ENCODE assay signal across 8 cellular contexts in genomic region chr12:9284197-9284596, GRCh38.
DNase-seq lines count a peak whose midpoint lies in the region; ATAC-seq and TF ChIP-seq lines count a peak whose summit lies in the region.
"Not testable (repeated sequence)": the region's sequence is repeated elsewhere in the genome, so short reads cannot be mapped to it uniquely, and the experiment has no call there.

No MANE protein-coding gene starts in this region.

- TF ChIP-seq EP300 in SK-N-SH (IDR thresholded peaks at IDR 0.05; ENCODE audit: borderline replicate concordance in 1 of 2, low read depth in 1 of 2, low read length in 1 of 2); gastroesophageal sphincter (IDR thresholded peaks at IDR 0.05): not testable (repeated sequence)

- not testable (repeated sequence) for H3K9me3 Mint-ChIP-seq in stimulated activated naive B cell treated with anti-CD40 and anti-IgM and Interleukin-4, amounts not matched to agents 10 μg/mL and 1 μg/mL and 100 μg/mL, for 72 hours

- not testable (repeated sequence) for H3K9me2 ChIP-seq in SK-N-SH

- H3K27ac Mint-ChIP-seq in stimulated activated naive B cell treated with anti-CD40 and anti-IgM and Interleukin-4, amounts not matched to agents 10 μg/mL and 1 μg/mL and 100 μg/mL, for 72 hours, result peak overlapping the region; percentile 99

- H3K79me2 ChIP-seq in DND-41 (ENCODE audit: insufficient read depth, low read length), result peaks cover 15% of the 10 kb centered on the region
- not testable (repeated sequence) for H3K79me2 ChIP-seq in SK-N-SH (ENCODE audit: insufficient read depth)

- H4K20me1 ChIP-seq in DND-41 (ENCODE audit: insufficient read depth, low read length); SK-N-SH (ENCODE audit: insufficient read depth): not testable (repeated sequence)

- CTCF ChIA-PET in SK-N-SH (lab: Yijun Ruan, JAX), result not testable (repeated sequence)

- ATAC-seq in DND-41 (ENCODE audit: insufficient read depth, low read depth) (peak; percentile 65), GM21529 (IDR thresholded peaks at IDR 0.05; ENCODE audit: unreplicated experiment) (peak; percentile 52), HG03469 (IDR thresholded peaks at IDR 0.05; ENCODE audit: unreplicated experiment) (peak; percentile 32), gastroesophageal sphincter (peak; percentile 64)
- peak; percentile 61 to 68 for ATAC-seq in stimulated activated naive B cell treated with anti-CD40 and anti-IgM and Interleukin-4, amounts not matched to agents 10 μg/mL and 1 μg/mL and 100 μg/mL, for 72 hours (replicated peaks)

- H3K27me3 ChIP-seq in DND-41 (ENCODE audit: insufficient read depth, low read length, poor library complexity), result peaks cover 11% of the 10 kb centered on the region
- not testable (repeated sequence) for H3K27me3 ChIP-seq in SK-N-SH (ENCODE audit: insufficient read depth); adipocyte (replicated peaks; ENCODE audit: control insufficient read depth, insufficient read depth, low read length); gastroesophageal sphincter; mucosa of rectum (ENCODE audit: control insufficient read depth in 2 of 2, insufficient read depth in 2 of 2, low read length in 2 of 2)

- H3K27ac ChIP-seq in DND-41 (ENCODE audit: low read length) (peak overlapping the region; percentile 99), gastroesophageal sphincter (peak overlapping the region; percentile 52 to 84 (median 76)), mucosa of rectum (ENCODE audit: low read depth in 2 of 2, low read length in 2 of 2) (peak overlapping the region; percentile 55 to 88)
- not testable (repeated sequence) for H3K27ac ChIP-seq in SK-N-SH (ENCODE audit: low read depth in 2 of 2, low read length in 1 of 2)

- peak; percentile 12 for TF ChIP-seq CTCF in DND-41 (IDR thresholded peaks at IDR 0.05; ENCODE audit: borderline replicate concordance, extremely low read depth, low read length, poor library complexity, severe bottlenecking)
- TF ChIP-seq CTCF in SK-N-SH (IDR thresholded peaks at IDR 0.05); gastroesophageal sphincter (IDR thresholded peaks at IDR 0.05): not testable (repeated sequence)

- not testable (repeated sequence) for H3K9me3 ChIP-seq in DND-41 (ENCODE audit: insufficient read depth, low read length, severe bottlenecking); SK-N-SH; adipocyte (ENCODE audit: control insufficient read depth, low read length); gastroesophageal sphincter; mucosa of rectum (ENCODE audit: control insufficient read depth in 2 of 2, low read length in 2 of 2)

- 7% methylated on average over 10 of the region's 14 CpGs for WGBS in SK-N-SH (ENCODE audit: low lambda C conversion rate)
- no CpG with 5 or more reads among the region's 14 CpGs for WGBS in gastroesophageal sphincter (ENCODE audit: low coverage in 1 of 2), 2 donors

- peak overlapping the region; percentile 96 for H2AFZ ChIP-seq in DND-41 (ENCODE audit: low read depth, low read length)
- not testable (repeated sequence) for H2AFZ ChIP-seq in SK-N-SH (ENCODE audit: low read depth)

- TF ChIP-seq POLR2A in gastroesophageal sphincter (IDR thresholded peaks at IDR 0.05), result not testable (repeated sequence)

- peak overlapping the region; percentile 98 to 99 for H3K4me3 Mint-ChIP-seq in stimulated activated naive B cell treated with anti-CD40 and anti-IgM and Interleukin-4, amounts not matched to agents 10 μg/mL and 1 μg/mL and 100 μg/mL, for 72 hours

- H3K4me2 ChIP-seq in DND-41 (ENCODE audit: insufficient read depth, low read length), result peak overlapping the region; percentile 76
- peak overlapping the region; percentile 76 for H3K4me2 ChIP-seq in SK-N-SH

- DNase-seq in DND-41 (peak; percentile 49), adipocyte (ENCODE audit: low read depth) (peak; percentile 16)
- DNase-seq in SK-N-SH, result not testable (repeated sequence)
- DNase-seq in stimulated activated naive B cell treated with anti-CD40 and anti-IgM and Interleukin-4, amounts not matched to agents 10 μg/mL and 1 μg/mL and 100 μg/mL, for 72 hours, result peak; percentile 6

- H3K4me1 ChIP-seq in DND-41 (ENCODE audit: insufficient read depth, low read length), result peaks cover 10% of the 10 kb centered on the region
- not testable (repeated sequence) for H3K4me1 ChIP-seq in SK-N-SH (ENCODE audit: control insufficient read depth in 1 of 2, insufficient read depth in 2 of 2, low read depth in 1 of 2, low read length in 1 of 2); adipocyte (ENCODE audit: control insufficient read depth, insufficient read depth, low read length); gastroesophageal sphincter; mucosa of rectum (ENCODE audit: control insufficient read depth in 2 of 2, insufficient read depth in 2 of 2, low read length in 2 of 2)

- H3K9ac ChIP-seq in DND-41 (ENCODE audit: low read depth, low read length) (peak overlapping the region; percentile 78), SK-N-SH (peak overlapping the region; percentile 53), adipocyte (ENCODE audit: low read length) (peak overlapping the region; percentile 54), mucosa of rectum (ENCODE audit: low read depth in 1 of 2, low read length in 2 of 2) (peak overlapping the region; percentile 52 to 54)

- not testable (repeated sequence) for TF ChIP-seq RAD21 in SK-N-SH (IDR thresholded peaks at IDR 0.05; ENCODE audit: low read length)

- H3F3A ChIP-seq in SK-N-SH (replicated peaks; ENCODE audit: insufficient read depth), result not testable (repeated sequence)

- H3K4me1 Mint-ChIP-seq in stimulated activated naive B cell treated with anti-CD40 and anti-IgM and Interleukin-4, amounts not matched to agents 10 μg/mL and 1 μg/mL and 100 μg/mL, for 72 hours, result not testable (repeated sequence)

- POLR2A ChIA-PET in SK-N-SH (lab: Yijun Ruan, JAX), result not testable (repeated sequence)

- not testable (repeated sequence) for H3K36me3 ChIP-seq in DND-41 (ENCODE audit: insufficient read depth, low read length); SK-N-SH (replicated peaks in 1 of 2; ENCODE audit: control insufficient read depth in 1 of 2, insufficient read depth in 2 of 2, low read length in 1 of 2); adipocyte (ENCODE audit: control insufficient read depth, insufficient read depth, low read length, severe bottlenecking); gastroesophageal sphincter; mucosa of rectum (ENCODE audit: control insufficient read depth in 2 of 2, insufficient read depth in 2 of 2, low read length in 2 of 2)

- H3K36me3 Mint-ChIP-seq in stimulated activated naive B cell treated with anti-CD40 and anti-IgM and Interleukin-4, amounts not matched to agents 10 μg/mL and 1 μg/mL and 100 μg/mL, for 72 hours, result not testable (repeated sequence)

- peak overlapping the region; percentile 47 to 81; a peak in 3 of 4 replicates for H3K4me3 ChIP-seq in DND-41 (ENCODE audit: low read depth in 1 of 2, low read length in 2 of 2)
- peak overlapping the region in 1 of 2 experiments; percentile 49; a peak in 2 of 4 replicates for H3K4me3 ChIP-seq in SK-N-SH (ENCODE audit: low read depth in 2 of 2, low read length in 1 of 2)
- peak overlapping the region; percentile 80 for H3K4me3 ChIP-seq in adipocyte (ENCODE audit: low read length)
- H3K4me3 ChIP-seq in gastroesophageal sphincter, result peak overlapping the region; percentile 43 to 52
- H3K4me3 ChIP-seq in mucosa of rectum (ENCODE audit: low read length in 2 of 2), result peak overlapping the region; percentile 54 to 76

- not testable (repeated sequence) for H3K27me3 Mint-ChIP-seq in stimulated activated naive B cell treated with anti-CD40 and anti-IgM and Interleukin-4, amounts not matched to agents 10 μg/mL and 1 μg/mL and 100 μg/mL, for 72 hours
